ENCODE assay signal across 25 cellular contexts in genomic region chr2:228841475-228841874, GRCh38.
"Had no signal": no experiment of that assay in that cellular context is flagged by ENCODE, and none has a peak within 500 bp of the region (broad histone marks: within the 10 kb centered on the region; RNA-seq: fewer than 3 reads in every experiment).

No MANE protein-coding gene starts in this region.

- H3K36me3 ChIP-seq: esophagus squamous epithelium, ovary, sigmoid colon, stomach, transverse colon had no signal

- H3K4me1 ChIP-seq: esophagus squamous epithelium, sigmoid colon, transverse colon had no signal

- H3K9me3 ChIP-seq: esophagus squamous epithelium, ovary, sigmoid colon, stomach, transverse colon had no signal

- H3K27me3 ChIP-seq: esophagus squamous epithelium, ovary, sigmoid colon, stomach, transverse colon had no signal

- H3K27ac ChIP-seq: ovary, sigmoid colon, transverse colon had no signal

- DNase-seq: activated B cell treated with CpG ODN at 0.5 μM for 24 hours; activated CD4-positive, alpha-beta T cell treated with anti-CD3 and anti-CD28 coated beads for 36 hours; activated CD4-positive, alpha-beta T cell treated with anti-CD3 and anti-CD28 coated beads, Interleukin-2, amount 50 U/mL, for 4 hours; activated CD8-positive, alpha-beta memory T cell treated with anti-CD3 and anti-CD28 coated beads for 24 hours; activated CD8-positive, alpha-beta memory T cell treated with anti-CD3 and anti-CD28 coated beads, Interleukin-2, amount 50 U/mL, for 4 hours; activated T-cell treated with anti-CD3 and anti-CD28 coated beads, Interleukin-2, amount 50 U/mL, for 24 hours; cerebellar nuclear complex; esophagus squamous epithelium; hypothalamus; islet precursor cell; mammary epithelial cell; midbrain; natural killer cell; ovary; sigmoid colon; stimulated activated CD4-positive, alpha-beta T cell treated with anti-CD3 and anti-CD28 coated beads, Interleukin-15, amount 100 ng/mL, for 24 hours; stomach; T-helper 1 cell; T-helper 9 cell; transverse colon had no signal

- H3K4me3 ChIP-seq: coronary artery, esophagus squamous epithelium, ovary, sigmoid colon, smooth muscle cell, stomach, transverse colon had no signal

- ATAC-seq: activated CD4-positive, alpha-beta T cell treated with anti-CD3 and anti-CD28 coated beads for 36 hours; activated naive CD4-positive, alpha-beta T cell treated with anti-CD3 and anti-CD28 coated beads, Interleukin-2, amount 50 U/mL, for 72 hours; activated T-helper 17 cell treated with anti-CD3 and anti-CD28 coated beads, Interleukin-2, amount 50 U/mL, for 72 hours; natural killer cell; stimulated activated memory B cell treated with anti-CD40 and anti-IgM and Interleukin-4, amounts not matched to agents 10 μg/mL and 1 μg/mL and 100 μg/mL, for 72 hours had no signal
